ENCODE assay signal across 26 cellular contexts in genomic region chr5:111153483-111153882, GRCh38.
"Had no signal": no experiment of that assay in that cellular context is flagged by ENCODE, and none has a peak within 500 bp of the region (broad histone marks: within the 10 kb centered on the region; RNA-seq: fewer than 3 reads in every experiment).

No MANE protein-coding gene starts in this region.

- FAIRE-seq: endometrium, islet of Langerhans, keratinocyte had no signal

- DNase-seq: colonic mucosa; cortex of kidney; effector CD8-positive, alpha-beta T cell; effector memory CD8-positive, alpha-beta T cell; endodermal cell; erythroblast; esophagus squamous epithelium; foreskin fibroblast; foreskin melanocyte; gastrocnemius medialis; glutamatergic neuron; head of caudate nucleus; heart right ventricle; hippocampal formation; left cardiac atrium; left lung; left ventricle myocardium superior; lower lobe of right lung; mesenchymal stem cell; mucosa of descending colon; naive B cell had no signal

- H3K4me1 ChIP-seq: colonic mucosa, esophagus squamous epithelium, gastrocnemius medialis, heart right ventricle, left lung, lower lobe of right lung had no signal

- H3K36me3 ChIP-seq: colonic mucosa, esophagus squamous epithelium, gastrocnemius medialis, heart right ventricle, left lung, lower lobe of right lung had no signal

- H3K4me3 ChIP-seq: colonic mucosa, esophagus squamous epithelium, gastrocnemius medialis, heart right ventricle, left lung, lower lobe of right lung, mucosa of descending colon had no signal

- H3K27me3 ChIP-seq: colonic mucosa, esophagus squamous epithelium, gastrocnemius medialis, left lung had no signal

- H3K27ac ChIP-seq: colonic mucosa, epithelial cell of prostate, esophagus squamous epithelium, gastrocnemius medialis, heart right ventricle, left lung, lower lobe of right lung had no signal

- H3K9me3 ChIP-seq: colonic mucosa, esophagus squamous epithelium, gastrocnemius medialis, heart right ventricle, left lung, lower lobe of right lung, mucosa of descending colon had no signal

- ATAC-seq: effector memory CD8-positive, alpha-beta T cell; esophagus mucosa; gastrocnemius medialis; heart right ventricle; left cardiac atrium; left lung; left ventricle myocardium superior; lower lobe of right lung; mucosa of descending colon had no signal
